ENCODE assay signal across 8 cellular contexts in the genomic region with DNA sequence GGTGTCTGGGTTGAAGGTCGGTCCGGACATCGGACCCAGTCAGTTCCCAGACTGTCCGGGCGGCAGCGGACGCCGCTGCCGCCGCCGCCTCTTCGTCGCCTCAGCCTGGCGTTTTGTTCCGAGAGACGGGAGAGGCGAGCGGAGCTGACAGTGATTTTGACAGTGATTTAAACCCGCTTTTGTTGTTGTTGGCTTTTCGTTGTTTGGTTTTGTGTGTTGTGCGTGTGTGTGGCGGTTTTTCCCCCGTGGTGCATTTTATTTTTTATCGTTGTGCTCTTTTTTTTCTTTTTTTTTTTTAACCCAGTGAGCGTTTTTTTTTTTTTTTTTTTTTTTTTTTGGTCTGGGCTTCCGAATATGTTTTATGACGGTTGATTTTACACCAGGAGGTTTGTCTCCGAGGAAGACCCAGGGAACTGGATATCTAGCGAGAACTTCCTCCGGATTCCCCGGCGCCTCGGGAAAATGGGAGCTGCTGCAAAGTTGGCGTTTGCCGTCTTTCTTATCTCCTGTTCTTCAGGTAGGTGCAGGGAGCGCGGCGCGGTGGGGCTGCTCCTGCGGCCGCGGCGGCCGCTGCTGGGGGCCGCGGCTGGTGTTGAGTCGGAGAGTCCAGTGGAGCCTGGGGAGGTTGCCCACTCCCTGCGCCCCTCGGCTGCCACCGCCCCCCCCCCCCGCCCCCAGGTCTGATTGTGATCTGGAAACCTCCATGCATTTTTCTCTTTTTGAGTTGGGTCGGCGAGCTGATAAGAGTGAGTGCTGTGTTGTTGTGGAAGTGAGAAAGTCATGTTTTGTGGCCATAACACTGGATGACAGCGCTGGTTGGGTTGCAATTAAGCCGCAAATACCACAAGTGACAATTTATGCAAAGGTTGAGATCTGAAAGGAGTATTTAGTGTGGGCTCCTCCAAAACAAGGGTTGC. TPM values are rescaled to one million over a fixed set of nuclear protein-coding genes. Genes with fewer than 3 reads are reported as not detected.
DNase-seq lines count a peak whose midpoint lies in the region; ATAC-seq and TF ChIP-seq lines count a peak whose summit lies in the region.

A gene (plus strand): TSS at position 339 of the 917 bp plus-strand sequence. CDS start 124 bp downstream, at position 463.

- H3K4me2 ChIP-seq in PC-3 (ENCODE audit: low read length): peak within 1 kb of the TSS; percentile 98

- peak within 1 kb of the TSS; percentile 96 for H3K4me3 Mint-ChIP-seq in CD4-positive, alpha-beta T cell

- no peaks in the 10 kb centered on the region for H3K9me2 ChIP-seq in PC-3 (replicated peaks; ENCODE audit: low read length)

- H3K27me3 ChIP-seq in CD4-positive, alpha-beta T cell (ENCODE audit: control insufficient read depth, insufficient read depth, low read length): no peaks in the 10 kb centered on the region
- H3K27me3 ChIP-seq in PC-3 (ENCODE audit: low read length) (no peaks in the 10 kb centered on the region), neutrophil (peaks cover 100% of the 10 kb centered on the region), tibial artery (no peaks in the 10 kb centered on the region)

- DNase-seq in CD4-positive, alpha-beta T cell: peak; percentile 16 to 48 (median 21)
- DNase-seq in PC-3 (peak; percentile 28), globus pallidus (ENCODE audit: low spot score) (peak; percentile 26), tibial artery (peak; percentile 28 to 66)
- peak in 3 of 4 experiments; percentile 11 to 13 (median 11) for DNase-seq in activated naive CD4-positive, alpha-beta T cell (lab: John Stamatoyannopoulos, UW)

- no TSS peak for BruUV-seq in PC-3 (replicated peaks; lab: Mats Ljungman, UMichigan)

- H3K9me3 ChIP-seq in CD4-positive, alpha-beta T cell (ENCODE audit: control insufficient read depth, low read length): no peaks in the 10 kb centered on the region
- H3K9me3 ChIP-seq in PC-3 (ENCODE audit: low read length) (no peaks in the 10 kb centered on the region), neutrophil (no peaks in the 10 kb centered on the region), tibial artery (no peaks in the 10 kb centered on the region)

- CTCF ChIA-PET in CD4-positive, alpha-beta T cell (lab: Charles Lee): interaction anchor here (1.2 to 1.5 kb wide), 2 partner anchors 14 to 66 kb away, joined by 4 to 7 read pairs; no protein-coding TSS in a partner anchor
- CTCF ChIA-PET in PC-3 (lab: Charles Lee): interaction anchor here (0.6 to 1.0 kb wide), 3 partner anchors 66 to 513 kb away, joined by 7 to 21 read pairs (median 9); a partner anchor contains a TSS

- POLR2A ChIA-PET in CD4-positive, alpha-beta T cell (lab: Charles Lee): interaction anchor here (0.9 to 4.1 kb wide), 15 partner anchors 11 to 799 kb away, joined by 3 to 25 read pairs (median 3); a partner anchor contains a TSS
- POLR2A ChIA-PET in PC-3 (lab: Charles Lee; ENCODE audit: unreplicated experiment): no interaction called here

- H3F3A ChIP-seq in PC-3 (ENCODE audit: low read length, unreplicated experiment): no peaks in the 10 kb centered on the region

- H3K36me3 ChIP-seq in PC-3 (ENCODE audit: low read depth, low read length): no peaks in the 10 kb centered on the region
- no peaks in the 10 kb centered on the region for H3K36me3 ChIP-seq in neutrophil
- H3K36me3 ChIP-seq in tibial artery: no peaks in the 10 kb centered on the region

- peaks cover 12% of the 10 kb centered on the region for H3K36me3 Mint-ChIP-seq in CD4-positive, alpha-beta T cell (ENCODE audit: low read depth)

- peaks cover 16% of the 10 kb centered on the region; the same call in 1 of the 2 replicates for H4K20me1 ChIP-seq in PC-3 (ENCODE audit: low read length)

- H3K4me1 Mint-ChIP-seq in CD4-positive, alpha-beta T cell (ENCODE audit: low read depth): peaks cover 47% of the 10 kb centered on the region

- H3K4me3 ChIP-seq in PC-3 (ENCODE audit: low read length) (peak within 1 kb of the TSS; percentile 94), neutrophil (ENCODE audit: low read depth in 1 of 2, low read length in 1 of 2) (peak within 1 kb of the TSS; percentile 54 to 62), tibial artery (peak within 1 kb of the TSS; percentile 67 to 82)

- peak within 1 kb of the TSS; percentile 87 for H3K27ac Mint-ChIP-seq in CD4-positive, alpha-beta T cell

- peak within 1 kb of the TSS; percentile 87 for H2AFZ ChIP-seq in PC-3 (ENCODE audit: low read length)

- peaks cover 53% of the 10 kb centered on the region for H3K79me2 ChIP-seq in PC-3 (ENCODE audit: low read length)

- peaks cover 29% of the 10 kb centered on the region for H3K4me1 ChIP-seq in PC-3 (ENCODE audit: insufficient read depth, low read length)
- H3K4me1 ChIP-seq in neutrophil (ENCODE audit: control insufficient read depth in 1 of 2, insufficient read depth in 1 of 2, low read depth in 1 of 2, low read length in 1 of 2): peaks cover 4 to 13% of the 10 kb centered on the region in 2 experiments
- peaks cover 0 to 32% (median 12%) of the 10 kb centered on the region in 4 donors for H3K4me1 ChIP-seq in tibial artery

- ATAC-seq in CD4-positive, alpha-beta T cell (ENCODE audit: poor library complexity): peak; percentile 29
- ATAC-seq in GM19372 (IDR thresholded peaks at IDR 0.05; ENCODE audit: low read depth, unreplicated experiment) (peak; percentile 41), HG03442 (IDR thresholded peaks at IDR 0.05; ENCODE audit: unreplicated experiment) (peak; percentile 42), PC-3 (peak; percentile 43)

- TF ChIP-seq CTCF in CD4-positive, alpha-beta T cell (IDR thresholded peaks at IDR 0.05): no peak
- TF ChIP-seq CTCF in PC-3 (conservative IDR thresholded peaks at IDR 0.05; ENCODE audit: low read depth, low read length): no peak
- TF ChIP-seq CTCF in neutrophil (IDR thresholded peaks at IDR 0.05): no peak
- TF ChIP-seq CTCF in tibial artery (IDR thresholded peaks at IDR 0.05): no peak

- H3K27ac ChIP-seq in CD4-positive, alpha-beta T cell (ENCODE audit: low read depth, low read length): no peak within 1 kb of the TSS
- H3K27ac ChIP-seq in PC-3 (ENCODE audit: low read length) (peak within 1 kb of the TSS; percentile 80), neutrophil (no peak within 1 kb of the TSS), tibial artery (peak within 1 kb of the TSS; percentile 93 to 96)

- H3K9ac ChIP-seq in PC-3 (ENCODE audit: low read length): peak within 1 kb of the TSS; percentile 90

- no peaks in the 10 kb centered on the region for H3K9me3 Mint-ChIP-seq in CD4-positive, alpha-beta T cell

- intact Hi-C loops in CD4-positive, alpha-beta T cell (cut with DNase I, micrococcal nuclease): loop anchor here (1.0 to 10.0 kb wide), 9 partner anchors 62 to 1740 kb away; a partner anchor contains a TSS
- intact Hi-C loops in PC-3 (cut with micrococcal nuclease): loop anchor here (1.0 to 10.0 kb wide), 6 partner anchors 33 to 428 kb away; a partner anchor contains a TSS
- intact Hi-C loops in tibial artery (cut with DNase I; ENCODE audit: low total_unique reads): loop anchor here (5.0 kb wide), 1 partner anchor 177 kb away; a partner anchor contains a TSS

- peaks cover 4% of the 10 kb centered on the region for H3K27me3 Mint-ChIP-seq in CD4-positive, alpha-beta T cell

RNA-seq across cellular contexts. Expression of the gene that starts here (rescaled TPM):
- 10 to 100 TPM; 13.3 to 14.6 TPM for total RNA-seq in CD4-positive, alpha-beta T cell
- 5.5 and 6.5 TPM in 2 replicates for total RNA-seq in PC-3 (2014; rRNA removed)

Comparison
In these comparisons a context has a peak if more than half of its experiments do, and no peak if none do; other contexts are left out.
1. H3K27ac ChIP-seq: peak in PC-3 (single experiment) and tibial artery (2 of 2); none in CD4-positive, alpha-beta T cell (single experiment) and neutrophil (single experiment).
2. Peak in every context shown above with its lines, with median percentiles within 50 percentile points of each other: ATAC-seq, DNase-seq and H3K4me3 ChIP-seq.